ENCODE assay signal across 1 cellular context in the genomic region with DNA sequence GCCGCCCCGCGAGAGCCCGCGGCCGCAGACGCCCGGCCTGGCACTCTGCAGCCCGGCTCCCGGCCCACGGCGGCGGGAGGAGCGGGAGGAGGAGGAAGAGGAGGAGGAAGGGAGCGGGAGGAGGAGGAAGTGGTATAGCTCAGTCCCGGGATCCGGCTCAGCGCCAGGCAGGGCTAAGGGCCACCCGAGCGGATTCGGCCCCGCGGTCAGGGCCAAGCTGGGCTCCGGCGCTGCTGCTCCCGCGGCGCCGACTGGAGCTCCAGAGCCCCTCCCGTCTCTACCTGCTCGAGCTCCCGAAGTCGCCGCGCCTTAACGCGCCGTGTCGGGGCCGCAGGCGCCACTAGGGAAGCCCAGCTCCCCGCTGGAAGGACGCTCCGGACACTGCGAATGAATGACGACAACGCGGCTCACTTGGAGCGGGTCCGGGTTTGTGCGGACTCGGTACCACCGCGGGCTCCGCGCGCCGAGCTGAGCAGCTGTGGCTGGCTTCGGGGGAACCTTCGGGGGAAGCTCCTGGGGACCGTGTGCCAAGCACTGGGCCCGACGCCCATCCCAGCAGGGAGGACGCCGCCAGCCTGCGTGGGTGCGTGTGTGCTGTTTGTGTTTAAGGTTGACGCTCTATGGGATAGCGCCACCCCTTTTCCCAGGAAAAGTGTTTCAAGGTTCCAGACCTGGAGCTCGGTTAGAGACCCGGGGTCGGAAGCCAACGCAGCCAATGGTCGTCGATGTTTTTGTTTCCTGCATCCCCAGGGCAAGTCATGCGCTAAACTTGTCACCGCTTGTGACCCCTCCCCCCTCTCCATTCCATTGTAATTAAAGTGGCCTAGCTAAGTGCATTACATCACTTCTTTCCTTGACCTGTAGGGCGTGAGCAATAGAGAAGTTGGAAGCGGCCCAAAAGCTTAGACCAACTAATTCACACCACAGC.
TF ChIP-seq lines count a peak whose summit lies in the region.

A gene (minus strand): TSS at position 94 of the 928 bp plus-strand sequence. CDS start 340 bp downstream, outside the sequence.

TF ChIP-seq in HepG2, 621 proteins besides CTCF, POLR2A, EP300 and RAD21 (continued from another document and continues in another):
- TF ChIP-seq ZNF546 (CRISPR knock-in tag; conservative IDR thresholded peaks at IDR 0.05) (peak; percentile 68), ZNF570 (CRISPR knock-in tag; IDR thresholded peaks at IDR 0.05; ENCODE audit: borderline replicate concordance) (no peak), POGZ (CRISPR knock-in tag; IDR thresholded peaks at IDR 0.05) (peak; percentile 53), YEATS4 (CRISPR knock-in tag; IDR thresholded peaks at IDR 0.05; ENCODE audit: borderline replicate concordance) (peak; percentile 66), GPN1 (CRISPR knock-in tag; IDR thresholded peaks at IDR 0.05; ENCODE audit: borderline replicate concordance) (no peak), PRPF4 (IDR thresholded peaks at IDR 0.05; ENCODE audit: low read depth, low read length, poor library complexity, severe bottlenecking) (no peak), ZNF207 (IDR thresholded peaks at IDR 0.05; ENCODE audit: borderline replicate concordance) (no peak), ZBTB21 (CRISPR knock-in tag; IDR thresholded peaks at IDR 0.05) (no peak), TCF7 (IDR thresholded peaks at IDR 0.05; ENCODE audit: low read depth) (no peak), BRD4 (CRISPR knock-in tag; IDR thresholded peaks at IDR 0.05) (peak; percentile 74; the same call in 1 of the 2 replicates), STAT5B (CRISPR knock-in tag; IDR thresholded peaks at IDR 0.05) (no peak), GZF1 (CRISPR knock-in tag; IDR thresholded peaks at IDR 0.05) (no peak), ZNF660 (CRISPR knock-in tag; IDR thresholded peaks at IDR 0.05; ENCODE audit: borderline replicate concordance, low read depth) (no peak), ZNF138 (CRISPR knock-in tag; IDR thresholded peaks at IDR 0.05; ENCODE audit: low read depth) (no peak), HNRNPUL1 (IDR thresholded peaks at IDR 0.05; ENCODE audit: low read depth, low read length) (no peak), HIVEP1 (CRISPR knock-in tag; IDR thresholded peaks at IDR 0.05) (peak; percentile 78), ZSCAN21 (CRISPR knock-in tag; IDR thresholded peaks at IDR 0.05; ENCODE audit: borderline replicate concordance) (peak; percentile 86), CAMTA2 (CRISPR knock-in tag; IDR thresholded peaks at IDR 0.05; ENCODE audit: borderline replicate concordance) (0 out of 2 replicates have a peak, but pooled peaks have one; percentile 7)
- TF ChIP-seq, protein P1, sequence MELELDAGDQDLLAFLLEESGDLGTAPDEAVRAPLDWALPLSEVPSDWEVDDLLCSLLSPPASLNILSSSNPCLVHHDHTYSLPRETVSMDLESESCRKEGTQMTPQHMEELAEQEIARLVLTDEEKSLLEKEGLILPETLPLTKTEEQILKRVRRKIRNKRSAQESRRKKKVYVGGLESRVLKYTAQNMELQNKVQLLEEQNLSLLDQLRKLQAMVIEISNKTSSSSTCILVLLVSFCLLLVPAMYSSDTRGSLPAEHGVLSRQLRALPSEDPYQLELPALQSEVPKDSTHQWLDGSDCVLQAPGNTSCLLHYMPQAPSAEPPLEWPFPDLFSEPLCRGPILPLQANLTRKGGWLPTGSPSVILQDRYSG (CRISPR knock-in tag; IDR thresholded peaks at IDR 0.05) = no peak
- TF ChIP-seq, protein P2, sequence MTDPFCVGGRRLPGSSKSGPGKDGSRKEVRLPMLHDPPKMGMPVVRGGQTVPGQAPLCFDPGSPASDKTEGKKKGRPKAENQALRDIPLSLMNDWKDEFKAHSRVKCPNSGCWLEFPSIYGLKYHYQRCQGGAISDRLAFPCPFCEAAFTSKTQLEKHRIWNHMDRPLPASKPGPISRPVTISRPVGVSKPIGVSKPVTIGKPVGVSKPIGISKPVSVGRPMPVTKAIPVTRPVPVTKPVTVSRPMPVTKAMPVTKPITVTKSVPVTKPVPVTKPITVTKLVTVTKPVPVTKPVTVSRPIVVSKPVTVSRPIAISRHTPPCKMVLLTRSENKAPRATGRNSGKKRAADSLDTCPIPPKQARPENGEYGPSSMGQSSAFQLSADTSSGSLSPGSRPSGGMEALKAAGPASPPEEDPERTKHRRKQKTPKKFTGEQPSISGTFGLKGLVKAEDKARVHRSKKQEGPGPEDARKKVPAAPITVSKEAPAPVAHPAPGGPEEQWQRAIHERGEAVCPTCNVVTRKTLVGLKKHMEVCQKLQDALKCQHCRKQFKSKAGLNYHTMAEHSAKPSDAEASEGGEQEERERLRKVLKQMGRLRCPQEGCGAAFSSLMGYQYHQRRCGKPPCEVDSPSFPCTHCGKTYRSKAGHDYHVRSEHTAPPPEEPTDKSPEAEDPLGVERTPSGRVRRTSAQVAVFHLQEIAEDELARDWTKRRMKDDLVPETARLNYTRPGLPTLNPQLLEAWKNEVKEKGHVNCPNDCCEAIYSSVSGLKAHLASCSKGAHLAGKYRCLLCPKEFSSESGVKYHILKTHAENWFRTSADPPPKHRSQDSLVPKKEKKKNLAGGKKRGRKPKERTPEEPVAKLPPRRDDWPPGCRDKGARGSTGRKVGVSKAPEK (CRISPR knock-in tag; IDR thresholded peaks at IDR 0.05; ENCODE audit: borderline replicate concordance) = peak; percentile 72; the same call in 1 of the 2 replicates
- TF ChIP-seq, protein P3, sequence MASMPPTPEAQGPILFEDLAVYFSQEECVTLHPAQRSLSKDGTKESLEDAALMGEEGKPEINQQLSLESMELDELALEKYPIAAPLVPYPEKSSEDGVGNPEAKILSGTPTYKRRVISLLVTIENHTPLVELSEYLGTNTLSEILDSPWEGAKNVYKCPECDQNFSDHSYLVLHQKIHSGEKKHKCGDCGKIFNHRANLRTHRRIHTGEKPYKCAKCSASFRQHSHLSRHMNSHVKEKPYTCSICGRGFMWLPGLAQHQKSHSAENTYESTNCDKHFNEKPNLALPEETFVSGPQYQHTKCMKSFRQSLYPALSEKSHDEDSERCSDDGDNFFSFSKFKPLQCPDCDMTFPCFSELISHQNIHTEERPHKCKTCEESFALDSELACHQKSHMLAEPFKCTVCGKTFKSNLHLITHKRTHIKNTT (CRISPR knock-in tag; IDR thresholded peaks at IDR 0.05) = 0 out of 2 replicates have a peak, but pooled peaks have one; percentile 84
- TF ChIP-seq, protein P4, sequence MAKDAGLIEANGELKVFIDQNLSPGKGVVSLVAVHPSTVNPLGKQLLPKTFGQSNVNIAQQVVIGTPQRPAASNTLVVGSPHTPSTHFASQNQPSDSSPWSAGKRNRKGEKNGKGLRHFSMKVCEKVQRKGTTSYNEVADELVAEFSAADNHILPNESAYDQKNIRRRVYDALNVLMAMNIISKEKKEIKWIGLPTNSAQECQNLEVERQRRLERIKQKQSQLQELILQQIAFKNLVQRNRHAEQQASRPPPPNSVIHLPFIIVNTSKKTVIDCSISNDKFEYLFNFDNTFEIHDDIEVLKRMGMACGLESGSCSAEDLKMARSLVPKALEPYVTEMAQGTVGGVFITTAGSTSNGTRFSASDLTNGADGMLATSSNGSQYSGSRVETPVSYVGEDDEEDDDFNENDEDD (CRISPR knock-in tag; IDR thresholded peaks at IDR 0.05; ENCODE audit: borderline replicate concordance) = no peak; the same call in 1 of the 2 replicates
- TF ChIP-seq, protein P5, sequence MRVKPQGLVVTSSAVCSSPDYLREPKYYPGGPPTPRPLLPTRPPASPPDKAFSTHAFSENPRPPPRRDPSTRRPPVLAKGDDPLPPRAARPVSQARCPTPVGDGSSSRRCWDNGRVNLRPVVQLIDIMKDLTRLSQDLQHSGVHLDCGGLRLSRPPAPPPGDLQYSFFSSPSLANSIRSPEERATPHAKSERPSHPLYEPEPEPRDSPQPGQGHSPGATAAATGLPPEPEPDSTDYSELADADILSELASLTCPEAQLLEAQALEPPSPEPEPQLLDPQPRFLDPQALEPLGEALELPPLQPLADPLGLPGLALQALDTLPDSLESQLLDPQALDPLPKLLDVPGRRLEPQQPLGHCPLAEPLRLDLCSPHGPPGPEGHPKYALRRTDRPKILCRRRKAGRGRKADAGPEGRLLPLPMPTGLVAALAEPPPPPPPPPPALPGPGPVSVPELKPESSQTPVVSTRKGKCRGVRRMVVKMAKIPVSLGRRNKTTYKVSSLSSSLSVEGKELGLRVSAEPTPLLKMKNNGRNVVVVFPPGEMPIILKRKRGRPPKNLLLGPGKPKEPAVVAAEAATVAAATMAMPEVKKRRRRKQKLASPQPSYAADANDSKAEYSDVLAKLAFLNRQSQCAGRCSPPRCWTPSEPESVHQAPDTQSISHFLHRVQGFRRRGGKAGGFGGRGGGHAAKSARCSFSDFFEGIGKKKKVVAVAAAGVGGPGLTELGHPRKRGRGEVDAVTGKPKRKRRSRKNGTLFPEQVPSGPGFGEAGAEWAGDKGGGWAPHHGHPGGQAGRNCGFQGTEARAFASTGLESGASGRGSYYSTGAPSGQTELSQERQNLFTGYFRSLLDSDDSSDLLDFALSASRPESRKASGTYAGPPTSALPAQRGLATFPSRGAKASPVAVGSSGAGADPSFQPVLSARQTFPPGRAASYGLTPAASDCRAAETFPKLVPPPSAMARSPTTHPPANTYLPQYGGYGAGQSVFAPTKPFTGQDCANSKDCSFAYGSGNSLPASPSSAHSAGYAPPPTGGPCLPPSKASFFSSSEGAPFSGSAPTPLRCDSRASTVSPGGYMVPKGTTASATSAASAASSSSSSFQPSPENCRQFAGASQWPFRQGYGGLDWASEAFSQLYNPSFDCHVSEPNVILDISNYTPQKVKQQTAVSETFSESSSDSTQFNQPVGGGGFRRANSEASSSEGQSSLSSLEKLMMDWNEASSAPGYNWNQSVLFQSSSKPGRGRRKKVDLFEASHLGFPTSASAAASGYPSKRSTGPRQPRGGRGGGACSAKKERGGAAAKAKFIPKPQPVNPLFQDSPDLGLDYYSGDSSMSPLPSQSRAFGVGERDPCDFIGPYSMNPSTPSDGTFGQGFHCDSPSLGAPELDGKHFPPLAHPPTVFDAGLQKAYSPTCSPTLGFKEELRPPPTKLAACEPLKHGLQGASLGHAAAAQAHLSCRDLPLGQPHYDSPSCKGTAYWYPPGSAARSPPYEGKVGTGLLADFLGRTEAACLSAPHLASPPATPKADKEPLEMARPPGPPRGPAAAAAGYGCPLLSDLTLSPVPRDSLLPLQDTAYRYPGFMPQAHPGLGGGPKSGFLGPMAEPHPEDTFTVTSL (CRISPR knock-in tag; IDR thresholded peaks at IDR 0.05; ENCODE audit: borderline replicate concordance) = no peak; the same call in 1 of the 2 replicates
- TF ChIP-seq, protein P6, sequence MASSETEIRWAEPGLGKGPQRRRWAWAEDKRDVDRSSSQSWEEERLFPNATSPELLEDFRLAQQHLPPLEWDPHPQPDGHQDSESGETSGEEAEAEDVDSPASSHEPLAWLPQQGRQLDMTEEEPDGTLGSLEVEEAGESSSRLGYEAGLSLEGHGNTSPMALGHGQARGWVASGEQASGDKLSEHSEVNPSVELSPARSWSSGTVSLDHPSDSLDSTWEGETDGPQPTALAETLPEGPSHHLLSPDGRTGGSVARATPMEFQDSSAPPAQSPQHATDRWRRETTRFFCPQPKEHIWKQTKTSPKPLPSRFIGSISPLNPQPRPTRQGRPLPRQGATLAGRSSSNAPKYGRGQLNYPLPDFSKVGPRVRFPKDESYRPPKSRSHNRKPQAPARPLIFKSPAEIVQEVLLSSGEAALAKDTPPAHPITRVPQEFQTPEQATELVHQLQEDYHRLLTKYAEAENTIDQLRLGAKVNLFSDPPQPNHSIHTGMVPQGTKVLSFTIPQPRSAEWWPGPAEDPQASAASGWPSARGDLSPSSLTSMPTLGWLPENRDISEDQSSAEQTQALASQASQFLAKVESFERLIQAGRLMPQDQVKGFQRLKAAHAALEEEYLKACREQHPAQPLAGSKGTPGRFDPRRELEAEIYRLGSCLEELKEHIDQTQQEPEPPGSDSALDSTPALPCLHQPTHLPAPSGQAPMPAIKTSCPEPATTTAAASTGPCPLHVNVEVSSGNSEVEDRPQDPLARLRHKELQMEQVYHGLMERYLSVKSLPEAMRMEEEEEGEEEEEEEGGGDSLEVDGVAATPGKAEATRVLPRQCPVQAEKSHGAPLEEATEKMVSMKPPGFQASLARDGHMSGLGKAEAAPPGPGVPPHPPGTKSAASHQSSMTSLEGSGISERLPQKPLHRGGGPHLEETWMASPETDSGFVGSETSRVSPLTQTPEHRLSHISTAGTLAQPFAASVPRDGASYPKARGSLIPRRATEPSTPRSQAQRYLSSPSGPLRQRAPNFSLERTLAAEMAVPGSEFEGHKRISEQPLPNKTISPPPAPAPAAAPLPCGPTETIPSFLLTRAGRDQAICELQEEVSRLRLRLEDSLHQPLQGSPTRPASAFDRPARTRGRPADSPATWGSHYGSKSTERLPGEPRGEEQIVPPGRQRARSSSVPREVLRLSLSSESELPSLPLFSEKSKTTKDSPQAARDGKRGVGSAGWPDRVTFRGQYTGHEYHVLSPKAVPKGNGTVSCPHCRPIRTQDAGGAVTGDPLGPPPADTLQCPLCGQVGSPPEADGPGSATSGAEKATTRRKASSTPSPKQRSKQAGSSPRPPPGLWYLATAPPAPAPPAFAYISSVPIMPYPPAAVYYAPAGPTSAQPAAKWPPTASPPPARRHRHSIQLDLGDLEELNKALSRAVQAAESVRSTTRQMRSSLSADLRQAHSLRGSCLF (CRISPR knock-in tag; IDR thresholded peaks at IDR 0.05; ENCODE audit: borderline replicate concordance) = no peak
- TF ChIP-seq, protein P7, sequence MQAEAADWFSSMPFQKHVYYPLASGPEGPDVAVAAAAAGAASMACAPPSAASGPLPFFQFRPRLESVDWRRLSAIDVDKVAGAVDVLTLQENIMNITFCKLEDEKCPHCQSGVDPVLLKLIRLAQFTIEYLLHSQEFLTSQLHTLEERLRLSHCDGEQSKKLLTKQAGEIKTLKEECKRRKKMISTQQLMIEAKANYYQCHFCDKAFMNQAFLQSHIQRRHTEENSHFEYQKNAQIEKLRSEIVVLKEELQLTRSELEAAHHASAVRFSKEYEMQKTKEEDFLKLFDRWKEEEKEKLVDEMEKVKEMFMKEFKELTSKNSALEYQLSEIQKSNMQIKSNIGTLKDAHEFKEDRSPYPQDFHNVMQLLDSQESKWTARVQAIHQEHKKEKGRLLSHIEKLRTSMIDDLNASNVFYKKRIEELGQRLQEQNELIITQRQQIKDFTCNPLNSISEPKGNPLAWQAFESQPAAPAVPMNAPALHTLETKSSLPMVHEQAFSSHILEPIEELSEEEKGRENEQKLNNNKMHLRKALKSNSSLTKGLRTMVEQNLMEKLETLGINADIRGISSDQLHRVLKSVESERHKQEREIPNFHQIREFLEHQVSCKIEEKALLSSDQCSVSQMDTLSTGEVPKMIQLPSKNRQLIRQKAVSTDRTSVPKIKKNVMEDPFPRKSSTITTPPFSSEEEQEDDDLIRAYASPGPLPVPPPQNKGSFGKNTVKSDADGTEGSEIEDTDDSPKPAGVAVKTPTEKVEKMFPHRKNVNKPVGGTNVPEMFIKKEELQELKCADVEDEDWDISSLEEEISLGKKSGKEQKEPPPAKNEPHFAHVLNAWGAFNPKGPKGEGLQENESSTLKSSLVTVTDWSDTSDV (CRISPR knock-in tag; IDR thresholded peaks at IDR 0.05) = no peak
- TF ChIP-seq, protein P8, sequence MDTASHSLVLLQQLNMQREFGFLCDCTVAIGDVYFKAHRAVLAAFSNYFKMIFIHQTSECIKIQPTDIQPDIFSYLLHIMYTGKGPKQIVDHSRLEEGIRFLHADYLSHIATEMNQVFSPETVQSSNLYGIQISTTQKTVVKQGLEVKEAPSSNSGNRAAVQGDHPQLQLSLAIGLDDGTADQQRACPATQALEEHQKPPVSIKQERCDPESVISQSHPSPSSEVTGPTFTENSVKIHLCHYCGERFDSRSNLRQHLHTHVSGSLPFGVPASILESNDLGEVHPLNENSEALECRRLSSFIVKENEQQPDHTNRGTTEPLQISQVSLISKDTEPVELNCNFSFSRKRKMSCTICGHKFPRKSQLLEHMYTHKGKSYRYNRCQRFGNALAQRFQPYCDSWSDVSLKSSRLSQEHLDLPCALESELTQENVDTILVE (CRISPR knock-in tag; IDR thresholded peaks at IDR 0.05) = no peak
- TF ChIP-seq, protein P9, sequence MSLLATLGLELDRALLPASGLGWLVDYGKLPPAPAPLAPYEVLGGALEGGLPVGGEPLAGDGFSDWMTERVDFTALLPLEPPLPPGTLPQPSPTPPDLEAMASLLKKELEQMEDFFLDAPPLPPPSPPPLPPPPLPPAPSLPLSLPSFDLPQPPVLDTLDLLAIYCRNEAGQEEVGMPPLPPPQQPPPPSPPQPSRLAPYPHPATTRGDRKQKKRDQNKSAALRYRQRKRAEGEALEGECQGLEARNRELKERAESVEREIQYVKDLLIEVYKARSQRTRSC (CRISPR knock-in tag; IDR thresholded peaks at IDR 0.05; ENCODE audit: low read depth) = no peak; the same call in 1 of the 2 replicates
